ENCODE assay signal across 10 cellular contexts in the genomic region with DNA sequence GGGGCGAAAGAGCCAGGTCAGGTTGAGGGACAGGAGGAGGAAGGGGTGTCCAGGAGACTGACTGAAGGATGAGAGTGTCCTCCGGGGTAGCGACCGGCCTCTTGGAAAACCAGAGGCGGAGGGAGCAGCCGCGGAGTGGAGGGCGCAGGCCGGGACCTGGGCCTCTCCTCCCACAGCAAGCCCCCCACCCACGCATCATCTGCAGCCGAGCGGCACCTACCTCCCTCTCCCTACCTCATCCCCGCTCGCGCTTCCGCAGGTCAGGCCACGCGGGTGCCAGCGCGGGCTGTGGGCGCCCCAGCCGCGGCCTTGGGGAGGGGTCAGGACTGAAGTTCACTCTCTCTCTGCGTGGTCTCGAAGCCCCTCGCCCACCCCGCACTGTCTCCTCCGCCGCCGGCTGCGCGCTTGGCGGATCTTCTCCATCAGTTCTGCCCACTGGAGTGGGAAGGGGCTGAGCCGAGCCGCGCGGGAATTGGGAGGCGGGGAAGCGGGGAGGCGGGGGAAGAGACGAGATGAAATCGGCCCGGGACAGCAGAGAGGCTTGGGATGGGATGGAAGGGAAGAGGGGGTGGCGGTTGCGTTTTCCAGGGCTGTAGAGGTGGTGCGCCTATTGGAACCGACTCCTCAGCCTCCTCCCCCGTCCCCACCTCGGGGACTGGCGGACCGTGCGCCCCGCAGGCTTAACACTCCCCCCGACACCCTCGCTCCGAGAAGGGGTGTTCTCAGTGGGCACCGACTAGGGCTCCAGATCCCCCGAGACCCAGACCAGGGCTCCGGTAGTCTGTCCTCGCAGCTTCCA. TPM values are rescaled to one million over a fixed set of nuclear protein-coding genes. Genes with fewer than 3 reads are reported as not detected.
A peak's percentile ranks its signal among the peaks of the same experiment; 100 is the strongest.
DNase-seq lines count a peak whose midpoint lies in the region; ATAC-seq, FAIRE-seq and TF ChIP-seq lines count a peak whose summit lies in the region.
"Had no signal": no experiment of that assay in that cellular context is flagged by ENCODE, and none has a peak within 500 bp of the region (broad histone marks: within the 10 kb centered on the region; RNA-seq: fewer than 3 reads in every experiment).

No MANE protein-coding gene starts in this region.

- TF ChIP-seq POLR2A in HepG2 (IDR thresholded peaks at IDR 0.05; ENCODE audit: insufficient read depth in 1 of 2, low read depth in 2 of 2, low read length in 2 of 2): no peak

- peaks cover 57% of the 10 kb centered on the region for H3K4me1 Mint-ChIP-seq in neural crest cell
- H3K4me1 Mint-ChIP-seq: CD4-positive, CD25-positive, alpha-beta regulatory T cell had no signal

- intact Hi-C loops in HepG2 (cut with micrococcal nuclease; ENCODE audit: unreplicated experiment): no loop called here

- no peaks in the 10 kb centered on the region for H3K27me3 Mint-ChIP-seq in neural crest cell (ENCODE audit: low read depth)

- H3K27ac Mint-ChIP-seq in neural crest cell (ENCODE audit: unreplicated experiment): peak overlapping the region; percentile 88
- H3K27ac Mint-ChIP-seq: CD4-positive, CD25-positive, alpha-beta regulatory T cell had no signal

- H3K27ac ChIP-seq in liver (ENCODE audit: low read depth in 1 of 2, low read length in 2 of 2) (peak overlapping the region in 1 of 2 donors; percentile 35), HepG2 (ENCODE audit: extremely low read length, insufficient read depth, low read length) (no peak overlapping the region)

- no peak overlapping the region for H3K4me2 ChIP-seq in HepG2 (ENCODE audit: low read depth, low read length)

- TF ChIP-seq CTCF in liver (IDR thresholded peaks at IDR 0.05; ENCODE audit: low read depth, low read length, missing input control) (no peak), HepG2 (CRISPR knock-in tag; IDR thresholded peaks at IDR 0.05) (no peak), foreskin fibroblast (IDR thresholded peaks at IDR 0.05; ENCODE audit: low read depth, low read length) (no peak), neural crest cell (conservative IDR thresholded peaks at IDR 0.05) (no peak)

- WGBS in liver: 2% methylated on average over 60 of the region's 60 CpGs
- 50% methylated on average over 3 of the region's 60 CpGs for WGBS in HepG2 (ENCODE audit: low lambda C conversion rate)

- H3K36me3 Mint-ChIP-seq in neural crest cell (ENCODE audit: low read depth): peaks cover 4% of the 10 kb centered on the region
- H3K36me3 Mint-ChIP-seq: CD4-positive, CD25-positive, alpha-beta regulatory T cell had no signal

- no peaks in the 10 kb centered on the region for H3K79me2 ChIP-seq in HepG2 (ENCODE audit: insufficient read depth, low read length)

- no peaks in the 10 kb centered on the region for H4K20me1 ChIP-seq in HepG2 (ENCODE audit: insufficient read depth, low read length)

- DNase-seq in HepG2 (ENCODE audit: low spot score) (no peak), foreskin fibroblast (peak in 1 of 2 donors; percentile 20), neural crest cell (ENCODE audit: low read depth, low spot score) (peak; percentile 54), NCI-H2196 treated with DMSO at 0.1 percent for 48 hours (lab: John Stamatoyannopoulos, UW; ENCODE audit: unreplicated experiment) (no peak), UCSD-AML1 (lab: John Stamatoyannopoulos, UW; ENCODE audit: unreplicated experiment) (no peak), OCI-M1 (lab: John Stamatoyannopoulos, UW) (no peak)
- DNase-seq: CD4-positive, CD25-positive, alpha-beta regulatory T cell; RPMI8226 had no signal

- H3K9me3 Mint-ChIP-seq in neural crest cell: no peaks in the 10 kb centered on the region

- H3K27me3 ChIP-seq in liver (ENCODE audit: control insufficient read depth in 4 of 4, insufficient read depth in 4 of 4, low read length in 3 of 4) (no peaks in the 10 kb centered on the region), HepG2 (ENCODE audit: control insufficient read depth in 1 of 2, insufficient read depth in 2 of 2, low read length in 2 of 2) (no peaks in the 10 kb centered on the region)

- in situ Hi-C loops in HepG2 (cut with HindIII; ENCODE audit: extremely low pct_ligation_motif_present, low pct_unique_long_range_greater_than_20kb): no loop called here

- FAIRE-seq in HepG2 (lab: Jason Lieb, UNC): no peak

- H3K4me3 Mint-ChIP-seq in neural crest cell: peak overlapping the region; percentile 98

- no peak for ATAC-seq in HepG2
- ATAC-seq in GM21423 (IDR thresholded peaks at IDR 0.05; ENCODE audit: unreplicated experiment): no peak

- peak overlapping the region in 2 of 3 donors; percentile 54 to 58 for H3K4me3 ChIP-seq in liver (ENCODE audit: low read depth in 1 of 3, low read length in 3 of 3)
- no peak overlapping the region for H3K4me3 ChIP-seq in HepG2 (replicated peaks in 1 of 3; ENCODE audit: insufficient read depth in 1 of 3, low read depth in 2 of 3, low read length in 3 of 3)
- H3K4me3 ChIP-seq in foreskin fibroblast (ENCODE audit: low read depth in 1 of 2, low read length in 2 of 2): peak overlapping the region; percentile 41 to 58

- TF ChIP-seq EP300 in HepG2 (IDR thresholded peaks at IDR 0.05; ENCODE audit: low read depth in 2 of 2, low read length in 2 of 2) (no peak), HepG2 (CRISPR knock-in tag; IDR thresholded peaks at IDR 0.05; ENCODE audit: borderline replicate concordance) (no peak)

- CTCF ChIA-PET in HepG2 (lab: Yijun Ruan, JAX; ENCODE audit: low intra/inter-chr PET ratio, low total read pairs): no interaction called here

- BruUV-seq in HepG2 (replicated peaks; lab: Mats Ljungman, UMichigan): no TSS peak

- H3K9me3 ChIP-seq in liver (ENCODE audit: control insufficient read depth in 4 of 4, low read length in 3 of 4) (no peaks in the 10 kb centered on the region), HepG2 (ENCODE audit: low read length) (no peaks in the 10 kb centered on the region)

- H2AFZ ChIP-seq in HepG2 (ENCODE audit: low read length): no peak overlapping the region

- H3K9ac ChIP-seq in liver (ENCODE audit: low read depth in 1 of 2, low read length in 2 of 2): no peak overlapping the region
- H3K9ac ChIP-seq in HepG2 (ENCODE audit: insufficient read depth, low read depth, low read length): no peak overlapping the region

- no peak for TF ChIP-seq RAD21 in liver (IDR thresholded peaks at IDR 0.05)
- no peak for TF ChIP-seq RAD21 in HepG2 (CRISPR knock-in tag; IDR thresholded peaks at IDR 0.05)

- H3K36me3 ChIP-seq in liver (ENCODE audit: control insufficient read depth in 4 of 4, insufficient read depth in 3 of 4, low read depth in 1 of 4, low read length in 3 of 4) (no peaks in the 10 kb centered on the region), HepG2 (replicated peaks in 1 of 2; ENCODE audit: control insufficient read depth in 1 of 2, insufficient read depth in 2 of 2, low read length in 2 of 2) (no peaks in the 10 kb centered on the region)

- POLR2A ChIA-PET in HepG2 (lab: Yijun Ruan, JAX): no interaction called here

- peaks cover 0 to 18% (median 13%) of the 10 kb centered on the region in 4 donors for H3K4me1 ChIP-seq in liver (ENCODE audit: control insufficient read depth in 4 of 4, insufficient read depth in 4 of 4, low read length in 3 of 4)
- H3K4me1 ChIP-seq in HepG2 (ENCODE audit: insufficient read depth, low read length): no peaks in the 10 kb centered on the region

TF ChIP-seq in liver, 16 proteins besides CTCF, POLR2A, EP300 and RAD21 (continues in another document):
- no peak for TF ChIP-seq FOXA2 (IDR thresholded peaks at IDR 0.05)

TF ChIP-seq in HepG2, 621 proteins besides CTCF, POLR2A, EP300 and RAD21 (continues in another document):
- no peak for TF ChIP-seq PHF20 (CRISPR knock-in tag; IDR thresholded peaks at IDR 0.05)
- no peak for TF ChIP-seq HNF4G (IDR thresholded peaks at IDR 0.05; ENCODE audit: borderline replicate concordance, low read depth, low read length)
- TF ChIP-seq HNF4G (CRISPR knock-in tag; IDR thresholded peaks at IDR 0.05; ENCODE audit: borderline replicate concordance, low read depth): no peak
- no peak for TF ChIP-seq HOXA3 (CRISPR knock-in tag; IDR thresholded peaks at IDR 0.05)
- no peak for TF ChIP-seq ATF7-NPFF (CRISPR knock-in tag; IDR thresholded peaks at IDR 0.05; ENCODE audit: low read depth)
- no peak for TF ChIP-seq PAWR (CRISPR knock-in tag; IDR thresholded peaks at IDR 0.05; ENCODE audit: borderline replicate concordance)
- TF ChIP-seq ZNF644 (CRISPR knock-in tag; IDR thresholded peaks at IDR 0.05; ENCODE audit: low read depth): no peak

RNA-seq across cellular contexts. Expression of a gene that starts 1.8 kb away (rescaled TPM):
- total RNA-seq in liver: 1 to 10 TPM in 1 of 2 donors, under 1 TPM in 1; 0.33 to 2.8 TPM
- 1 to 10 TPM in 1 of 2 donors, under 1 TPM in 1; 0.69 to 1.2 TPM for polyA plus RNA-seq in liver
- total RNA-seq in HepG2 (2016; rRNA removed; fragmentation: Illumina TruSeq; extraction: Trizol): not detected in 2 replicates
- not detected in 2 replicates for total RNA-seq in HepG2 (2016; cell fraction: cytosol; rRNA removed; fragmentation: Illumina TruSeq; extraction: Trizol; ENCODE audit: low read depth)
- total RNA-seq in HepG2 (2016; cell fraction: insoluble cytoplasmic fraction; rRNA removed; fragmentation: Illumina TruSeq; extraction: Trizol): not detected in 2 replicates
- not detected in 2 replicates for total RNA-seq in HepG2 (2016; cell fraction: membrane; rRNA removed; fragmentation: Illumina TruSeq; extraction: Trizol)
- total RNA-seq in HepG2 (2016; cell fraction: nucleus; rRNA removed; fragmentation: Illumina TruSeq; extraction: Trizol): not detected in 2 replicates
- not detected in 2 replicates for polyA plus RNA-seq in HepG2 (2011; rRNA removed)
- 0.04 TPM in 1 of 2 replicates, not detected in the other for polyA plus RNA-seq in HepG2 (2011; cell fraction: cytosol; rRNA removed)
- not detected in 2 replicates for polyA plus RNA-seq in HepG2 (2011; cell fraction: nucleus; rRNA removed)
- not detected in 2 replicates for polyA plus RNA-seq in HepG2 (2012)
- not detected in 2 replicates for polyA plus RNA-seq in HepG2 (2016; cell fraction: cytosol; fragmentation: Illumina TruSeq; extraction: Trizol; ENCODE audit: low read depth)
- not detected in 2 replicates for polyA plus RNA-seq in HepG2 (2016; cell fraction: insoluble cytoplasmic fraction; fragmentation: Illumina TruSeq; extraction: Trizol; ENCODE audit: low read depth)
- not detected in 2 replicates for polyA plus RNA-seq in HepG2 (2016; cell fraction: membrane; fragmentation: Illumina TruSeq; extraction: Trizol; ENCODE audit: low read depth)
- not detected in 2 replicates for polyA plus RNA-seq in HepG2 (2016; cell fraction: nucleus; fragmentation: Illumina TruSeq; extraction: Trizol; ENCODE audit: insufficient read depth, low read depth)
- not detected in 2 replicates for polyA minus RNA-seq in HepG2 (2011; rRNA and poly(A)+ RNA removed; ENCODE audit: low replicate concordance)
- polyA minus RNA-seq in HepG2 (2011; cell fraction: cytosol; rRNA and poly(A)+ RNA removed): not detected in 2 replicates
- not detected in 2 replicates for polyA minus RNA-seq in HepG2 (2011; cell fraction: nucleus; rRNA and poly(A)+ RNA removed)
- 57.4 and 57.8 TPM in 2 replicates for total RNA-seq in neural crest cell
- total RNA-seq: CD4-positive, CD25-positive, alpha-beta regulatory T cell had no signal
- polyA plus RNA-seq: CD4-positive, CD25-positive, alpha-beta regulatory T cell had no signal

Comparison
In these comparisons a context has a peak if more than half of its experiments do, and no peak if none do; other contexts are left out.
1. H3K4me3 ChIP-seq: peak in liver (2 of 3) and foreskin fibroblast (2 of 2); none in HepG2 (0 of 3).
2. RNA of a gene that starts 1.8 kb away (total RNA-seq): 57.4 to 57.8 TPM in neural crest cell; 0.33 to 2.8 TPM in liver and not detected in HepG2; every median in the first group is over 10 times any median in the second.